In the genomic region with DNA sequence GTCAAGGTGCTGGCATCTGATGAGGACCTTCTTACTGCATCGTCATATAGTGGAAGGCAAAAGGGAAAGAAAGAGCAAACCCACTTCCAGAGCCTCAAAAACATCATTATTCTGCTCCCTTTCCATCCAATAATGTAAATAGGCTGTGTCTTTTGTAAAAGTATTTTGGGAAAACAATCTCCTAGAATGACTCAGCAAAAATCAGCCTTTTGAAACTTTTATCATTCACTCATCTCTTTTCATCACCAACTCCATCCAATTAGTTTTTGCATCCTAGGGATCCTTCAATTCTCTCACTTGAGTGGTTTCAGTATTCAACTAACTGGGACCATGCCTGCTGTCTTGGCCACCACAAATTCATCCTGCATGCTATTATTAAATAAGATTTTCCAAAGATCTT, we compare ENCODE assay signal across 25 cellular contexts.
"Had no signal": no experiment of that assay in that cellular context is flagged by ENCODE, and none has a peak within 500 bp of the region (broad histone marks: within the 10 kb centered on the region; RNA-seq: fewer than 3 reads in every experiment).

No MANE protein-coding gene starts in this region.

- H3K27ac ChIP-seq: left ventricle myocardium inferior, pancreas, prostate gland, sigmoid colon, spleen, tibial nerve, uterus had no signal

- H3K4me1 Mint-ChIP-seq: naive thymus-derived CD4-positive, alpha-beta T cell; stimulated activated memory B cell treated with anti-CD40 and anti-IgM and Interleukin-4, amounts not matched to agents 10 μg/mL and 1 μg/mL and 100 μg/mL, for 72 hours; stimulated activated naive CD8-positive, alpha-beta T cell treated with anti-CD3 and anti-CD28 coated beads, Interleukin-15, amount 100 ng/mL, for 72 hours had no signal

- H3K27me3 Mint-ChIP-seq: type B pancreatic cell had no signal

- H3K27me3 ChIP-seq: pancreas, sigmoid colon, spleen, tibial nerve, uterus had no signal

- H3K4me1 ChIP-seq: left ventricle myocardium inferior, pancreas, prostate gland, sigmoid colon, spleen, tibial nerve, uterus had no signal

- H3K36me3 ChIP-seq: left ventricle myocardium inferior, pancreas, prostate gland, sigmoid colon, spleen, tibial nerve, uterus had no signal

- H3K9me3 Mint-ChIP-seq: type B pancreatic cell had no signal

- H3K27ac Mint-ChIP-seq: naive thymus-derived CD4-positive, alpha-beta T cell; natural killer cell treated with Interleukin-12 subunit alpha and Interleukin-12 subunit beta and Interleukin-15 and Interleukin-18, amount 100 ng/mL, for 72 hours; stimulated activated memory B cell treated with anti-CD40 and anti-IgM and Interleukin-4, amounts not matched to agents 10 μg/mL and 1 μg/mL and 100 μg/mL, for 72 hours; type B pancreatic cell had no signal

- H3K4me3 Mint-ChIP-seq: naive thymus-derived CD4-positive, alpha-beta T cell; natural killer cell treated with Interleukin-12 subunit alpha and Interleukin-12 subunit beta and Interleukin-15 and Interleukin-18, amount 100 ng/mL, for 72 hours; stimulated activated memory B cell treated with anti-CD40 and anti-IgM and Interleukin-4, amounts not matched to agents 10 μg/mL and 1 μg/mL and 100 μg/mL, for 72 hours; stimulated activated naive CD8-positive, alpha-beta T cell treated with anti-CD3 and anti-CD28 coated beads, Interleukin-15, amount 100 ng/mL, for 72 hours; type B pancreatic cell had no signal

- FAIRE-seq: pancreas, small intestine had no signal

- H3K36me3 Mint-ChIP-seq: naive thymus-derived CD4-positive, alpha-beta T cell; natural killer cell treated with Interleukin-12 subunit alpha and Interleukin-12 subunit beta and Interleukin-15 and Interleukin-18, amount 100 ng/mL, for 72 hours; stimulated activated memory B cell treated with anti-CD40 and anti-IgM and Interleukin-4, amounts not matched to agents 10 μg/mL and 1 μg/mL and 100 μg/mL, for 72 hours; type B pancreatic cell had no signal

- H3K9me3 ChIP-seq: left ventricle myocardium inferior, mucosa of descending colon, pancreas, prostate gland, sigmoid colon, spleen, tibial nerve, uterus had no signal

- H3K4me3 ChIP-seq: left ventricle myocardium inferior, lung, mucosa of descending colon, pancreas, prostate gland, sigmoid colon, spleen, tibial nerve, uterus had no signal

- DNase-seq: hypothalamus; islet precursor cell; left ventricle myocardium inferior; midbrain; mucosa of descending colon; naive thymus-derived CD4-positive, alpha-beta T cell; pancreas; posterior cingulate gyrus; retina; right cardiac atrium; sigmoid colon; small intestine; spleen; stimulated activated CD4-positive, alpha-beta T cell treated with anti-CD3 and anti-CD28 coated beads, Interleukin-4, amount 100 ng/mL, for 4 hours; stimulated activated CD8-positive, alpha-beta memory T cell treated with anti-CD3 and anti-CD28 coated beads, Interleukin-4, amount 100 ng/mL, for 48 hours; stimulated activated naive CD4-positive, alpha-beta T cell treated with Interleukin-2 at 50 U/mL for 16 hours; stimulated activated naive CD8-positive, alpha-beta T cell treated with anti-CD3 and anti-CD28 coated beads, Interleukin-15, amount 100 ng/mL, for 72 hours; substantia nigra; uterus had no signal

- ATAC-seq: mucosa of descending colon; naive thymus-derived CD4-positive, alpha-beta T cell; natural killer cell treated with Interleukin-12 subunit alpha and Interleukin-12 subunit beta and Interleukin-15 and Interleukin-18, amount 100 ng/mL, for 72 hours; pancreas; right cardiac atrium; stimulated activated memory B cell treated with anti-CD40 and anti-IgM and Interleukin-4, amounts not matched to agents 10 μg/mL and 1 μg/mL and 100 μg/mL, for 72 hours; stimulated activated naive CD8-positive, alpha-beta T cell treated with anti-CD3 and anti-CD28 coated beads, Interleukin-15, amount 100 ng/mL, for 72 hours had no signal
